8 cellular contexts compared by ENCODE assay signal in genomic region chr9:41234811-41235805, GRCh38.
DNase-seq lines count a peak whose midpoint lies in the region; ATAC-seq lines count a peak whose summit lies in the region.
"Not testable (repeated sequence)": the region's sequence is repeated elsewhere in the genome, so short reads cannot be mapped to it uniquely, and the experiment has no call there.

No MANE protein-coding gene starts in this region.

- ATAC-seq in GM19397 (IDR thresholded peaks at IDR 0.05; ENCODE audit: unreplicated experiment) (peak; percentile 100), HG02943 (IDR thresholded peaks at IDR 0.05; ENCODE audit: low read depth, unreplicated experiment) (peak; percentile 100), memory B cell (ENCODE audit: low read depth) (peak; percentile 100)
- peak; percentile 98 for ATAC-seq in stimulated activated effector memory CD8-positive, alpha-beta T cell treated with anti-CD3 and anti-CD28 coated beads, Interleukin-12 subunit alpha, Interleukin-12 subunit beta, amount 100 ng/mL, for 72 hours

- not testable (repeated sequence) for H3K27me3 Mint-ChIP-seq in memory B cell

- not testable (repeated sequence) for H3K27ac Mint-ChIP-seq in memory B cell; stimulated activated effector memory CD8-positive, alpha-beta T cell treated with anti-CD3 and anti-CD28 coated beads, Interleukin-12 subunit alpha, Interleukin-12 subunit beta, amount 100 ng/mL, for 72 hours

- peak; percentile 6 for DNase-seq in GM03348 (ENCODE audit: low spot score)
- DNase-seq in NAMALWA (ENCODE audit: low spot score): peak; percentile 60
- DNase-seq in activated T-cell treated with anti-CD3 and anti-CD28 coated beads for 24 hours (ENCODE audit: low read depth): peak; percentile 22
- DNase-seq in effector CD4-positive, alpha-beta T cell: peak; percentile 14
- DNase-seq in memory B cell (ENCODE audit: low spot score in 2 of 2): peak; percentile 37 to 64
- DNase-seq in stimulated activated effector memory CD8-positive, alpha-beta T cell treated with anti-CD3 and anti-CD28 coated beads, Interleukin-12 subunit alpha, Interleukin-12 subunit beta, amount 100 ng/mL, for 72 hours (ENCODE audit: low spot score in 2 of 2): peak; percentile 63 to 90

- not testable (repeated sequence) for H3K9me3 Mint-ChIP-seq in memory B cell; stimulated activated effector memory CD8-positive, alpha-beta T cell treated with anti-CD3 and anti-CD28 coated beads, Interleukin-12 subunit alpha, Interleukin-12 subunit beta, amount 100 ng/mL, for 72 hours

- H3K4me1 Mint-ChIP-seq in memory B cell; stimulated activated effector memory CD8-positive, alpha-beta T cell treated with anti-CD3 and anti-CD28 coated beads, Interleukin-12 subunit alpha, Interleukin-12 subunit beta, amount 100 ng/mL, for 72 hours: not testable (repeated sequence)

- peak overlapping the region; percentile 76 for H3K4me3 Mint-ChIP-seq in memory B cell
- peak overlapping the region; percentile 58 for H3K4me3 Mint-ChIP-seq in stimulated activated effector memory CD8-positive, alpha-beta T cell treated with anti-CD3 and anti-CD28 coated beads, Interleukin-12 subunit alpha, Interleukin-12 subunit beta, amount 100 ng/mL, for 72 hours

- H3K36me3 Mint-ChIP-seq in memory B cell; stimulated activated effector memory CD8-positive, alpha-beta T cell treated with anti-CD3 and anti-CD28 coated beads, Interleukin-12 subunit alpha, Interleukin-12 subunit beta, amount 100 ng/mL, for 72 hours: not testable (repeated sequence)

Comparison
In these comparisons a context has a peak if more than half of its experiments do, and no peak if none do; other contexts are left out.
1. Peak in every context shown above with its lines: DNase-seq and ATAC-seq.
2. DNase-seq: peak in every context shown above with its lines; median percentile 76 in stimulated activated effector memory CD8-positive, alpha-beta T cell treated with anti-CD3 and anti-CD28 coated beads, Interleukin-12 subunit alpha, Interleukin-12 subunit beta, amount 100 ng/mL, for 72 hours; 60 in NAMALWA; 50 in memory B cell; 22 in activated T-cell treated with anti-CD3 and anti-CD28 coated beads for 24 hours; 14 in effector CD4-positive, alpha-beta T cell; 6 in GM03348.